Comparison of ENCODE assay signal across 10 cellular contexts in the genomic region with DNA sequence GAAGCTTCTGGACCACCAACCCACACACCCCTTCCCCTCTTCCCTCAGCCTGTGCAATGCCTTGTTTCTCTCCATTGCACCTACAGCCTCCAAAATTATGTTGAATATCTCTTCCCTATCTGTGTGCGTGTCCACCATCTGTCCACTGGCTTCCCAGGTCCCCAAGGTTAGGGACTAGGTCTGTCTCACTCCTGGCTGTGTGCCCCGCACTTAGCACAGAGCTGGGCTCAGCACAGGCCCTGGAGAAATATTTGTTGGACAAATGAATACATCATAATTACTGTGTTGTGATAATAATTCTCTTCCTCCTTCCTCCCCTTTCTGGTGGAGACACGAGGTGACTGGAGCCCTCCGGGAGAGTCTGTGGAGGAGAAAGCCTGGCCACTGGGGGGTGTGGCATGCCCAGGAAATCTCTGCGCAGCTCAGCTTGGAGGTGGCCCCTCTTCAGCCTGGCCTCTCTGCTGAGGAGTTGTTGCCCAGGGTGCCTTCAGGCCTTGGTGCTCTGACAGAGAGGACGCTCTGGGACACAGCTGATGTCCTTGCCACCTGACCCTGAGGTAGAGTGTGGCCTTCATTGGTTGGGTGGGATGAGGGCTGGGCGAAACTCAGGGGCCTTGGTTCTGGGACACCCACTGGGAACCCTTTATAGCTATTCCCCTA. TPM values are rescaled to one million over a fixed set of nuclear protein-coding genes. Genes with fewer than 3 reads are reported as not detected.
DNase-seq lines count a peak whose midpoint lies in the region; ATAC-seq and TF ChIP-seq lines count a peak whose summit lies in the region.
"Had no signal": no experiment of that assay in that cellular context is flagged by ENCODE, and none has a peak within 500 bp of the region (broad histone marks: within the 10 kb centered on the region; RNA-seq: fewer than 3 reads in every experiment).

No MANE protein-coding gene starts in this region.

- DNase-seq in NCI-H82 (lab: John Stamatoyannopoulos, UW) (peak; percentile 48), NCI-H82 treated with DMSO at 0.1 percent for 48 hours (lab: John Stamatoyannopoulos, UW; ENCODE audit: unreplicated experiment) (no peak), astrocyte of the hippocampus (ENCODE audit: low read depth, low spot score) (peak; percentile 48), iPS-NIHi11 (ENCODE audit: low spot score) (peak; percentile 25), smooth muscle cell (lab: John Stamatoyannopoulos, UW; ENCODE audit: unreplicated experiment) (no peak), CD1c-positive myeloid dendritic cell (ENCODE audit: extremely low spot score) (no peak), RWPE1 (ENCODE audit: low spot score) (no peak)
- no peak for DNase-seq in stimulated activated naive CD8-positive, alpha-beta T cell treated with anti-CD3 and anti-CD28 coated beads, Interleukin-15, Interleukin-2, amounts not matched to agents 100 U/mL and 50 U/mL, for 24 hours
- DNase-seq: activated CD4-positive, alpha-beta T cell treated with anti-CD3 and anti-CD28 coated beads for 1 hour; effector memory CD8-positive, alpha-beta T cell had no signal

- no peaks in the 10 kb centered on the region for H3K36me3 ChIP-seq in smooth muscle cell (ENCODE audit: low read depth)

- H3K9me3 ChIP-seq in smooth muscle cell (replicated peaks; ENCODE audit: low read depth): no peaks in the 10 kb centered on the region

- H3K4me3 ChIP-seq in smooth muscle cell: no peak overlapping the region

- CTCF ChIA-PET in RWPE1 (lab: Yijun Ruan, JAX): no interaction called here

- no peaks in the 10 kb centered on the region for H3F3A ChIP-seq in smooth muscle cell (ENCODE audit: low read depth)

- no peak overlapping the region for H3K27ac ChIP-seq in smooth muscle cell (ENCODE audit: low read depth)
- H3K27ac ChIP-seq in RWPE1: no peak overlapping the region

- peaks cover 10% of the 10 kb centered on the region for H3K4me1 ChIP-seq in smooth muscle cell (ENCODE audit: low read depth)

- peaks cover 15% of the 10 kb centered on the region for H3K79me2 ChIP-seq in smooth muscle cell (ENCODE audit: low read depth)

- POLR2A ChIA-PET in RWPE1 (lab: Yijun Ruan, JAX; ENCODE audit: low non-redundant PET): no interaction called here

- H3K9ac ChIP-seq in smooth muscle cell (ENCODE audit: low read depth): no peak overlapping the region

- 64% methylated on average over 7 of the region's 7 CpGs for WGBS in smooth muscle cell (ENCODE audit: low lambda C conversion rate)

- no peak overlapping the region for H2AFZ ChIP-seq in smooth muscle cell (ENCODE audit: low read depth)

- peak; percentile 24 for TF ChIP-seq CTCF in smooth muscle cell (IDR thresholded peaks at IDR 0.05; ENCODE audit: borderline replicate concordance, insufficient read depth, poor library complexity, severe bottlenecking)
- no peak; the same call in 1 of the 2 replicates for TF ChIP-seq CTCF in RWPE1 (conservative IDR thresholded peaks at IDR 0.05; ENCODE audit: low read depth)

- H3K4me2 ChIP-seq in smooth muscle cell: no peak overlapping the region

- ATAC-seq in stimulated activated naive CD8-positive, alpha-beta T cell treated with anti-CD3 and anti-CD28 coated beads, Interleukin-15, Interleukin-2, amounts not matched to agents 100 U/mL and 50 U/mL, for 24 hours: no peak
- ATAC-seq: effector memory CD8-positive, alpha-beta T cell had no signal

- peaks cover 10% of the 10 kb centered on the region for H4K20me1 ChIP-seq in smooth muscle cell (ENCODE audit: low read depth)

- H3K27me3 ChIP-seq in smooth muscle cell (ENCODE audit: low read depth): no peaks in the 10 kb centered on the region

RNA-seq across cellular contexts. Expression of a gene that starts 3.3 kb away (rescaled TPM):
- 37.2 and 40.4 TPM in 2 replicates for total RNA-seq in smooth muscle cell
- 33.9 and 36.2 TPM in 2 replicates for polyA plus RNA-seq in smooth muscle cell

Comparison
In these comparisons a context has a peak if more than half of its experiments do, and no peak if none do; other contexts are left out.
1. DNase-seq: peak in NCI-H82 (single experiment), astrocyte of the hippocampus (single experiment) and iPS-NIHi11 (single experiment); none in NCI-H82 treated with DMSO at 0.1 percent for 48 hours (single experiment), smooth muscle cell (single experiment), CD1c-positive myeloid dendritic cell (single experiment), stimulated activated naive CD8-positive, alpha-beta T cell treated with anti-CD3 and anti-CD28 coated beads, Interleukin-15, Interleukin-2, amounts not matched to agents 100 U/mL and 50 U/mL, for 24 hours (single experiment) and RWPE1 (single experiment).